In genomic region chr9:134488901-134489280, GRCh38 we compare ENCODE assay signal across 1 cellular context.
TF ChIP-seq lines count a peak whose summit lies in the region.

No MANE protein-coding gene starts in this region.

TF ChIP-seq in SK-N-SH, 30 proteins besides CTCF, POLR2A, EP300 and RAD21 (continued from another document):
- TF ChIP-seq RCOR1 (IDR thresholded peaks at IDR 0.05; ENCODE audit: low read length) (no peak), MEF2A (IDR thresholded peaks at IDR 0.05; ENCODE audit: borderline replicate concordance, low read depth) (no peak)
